Comparison of ENCODE assay signal across 8 cellular contexts in genomic region chr21:45404726-45405270, GRCh38. TPM values are rescaled to one million over a fixed set of nuclear protein-coding genes. Genes with fewer than 3 reads are reported as not detected.
DNase-seq lines count a peak whose midpoint lies in the region; ATAC-seq and TF ChIP-seq lines count a peak whose summit lies in the region.

TSS of gene COL18A1 (plus strand) at chr21:45405165. CDS start at chr21:45405231, 66 bp downstream.

- peak within 1 kb of the TSS; percentile 31 for H3K4me3 ChIP-seq in AG09309 (ENCODE audit: control insufficient read depth, low read depth, low read length)
- H3K4me3 ChIP-seq in esophagus (ENCODE audit: low read depth in 1 of 2, low read length in 2 of 2) = peak within 1 kb of the TSS; percentile 54 to 57
- peak within 1 kb of the TSS; percentile 56 to 63 for H3K4me3 ChIP-seq in testis

- no peak for TF ChIP-seq POLR2A in testis (IDR thresholded peaks at IDR 0.05)

- peaks cover 57% of the 10 kb centered on the region for H3K27me3 Mint-ChIP-seq in activated CD8-positive, alpha-beta T cell treated with anti-CD3 and anti-CD28 coated beads, Interleukin-2, amount 10 ng/mL, durations not matched to agents 7 days and 5 days (ENCODE audit: low read depth)

- peak; percentile 68 for ATAC-seq in activated CD8-positive, alpha-beta T cell treated with anti-CD3 and anti-CD28 coated beads, Interleukin-2, amount 10 ng/mL, durations not matched to agents 7 days and 5 days
- ATAC-seq in HG03097 (IDR thresholded peaks at IDR 0.05; ENCODE audit: low FRiP score, unreplicated experiment) = no peak

- CTCF ChIA-PET in activated CD8-positive, alpha-beta T cell treated with anti-CD3 and anti-CD28 coated beads, Interleukin-2, amount 10 ng/mL, durations not matched to agents 7 days and 5 days (lab: Charles Lee) = no interaction called here

- H3K27ac ChIP-seq in esophagus (ENCODE audit: low read depth in 2 of 2, low read length in 1 of 2) (peak within 1 kb of the TSS; percentile 62 to 83), testis (peak within 1 kb of the TSS; percentile 66 to 88)

- intact Hi-C loops in testis (cut with DNase I; ENCODE audit: low total_unique reads) = no loop called here

- 1 to 2% methylated on average over 14 to 70 of the region's 70 CpGs for WGBS in esophagus, 2 donors
- WGBS in testis, 2 donors = 0 to 8% methylated on average over 2 to 22 of the region's 70 CpGs

- H3K9me3 Mint-ChIP-seq in activated CD8-positive, alpha-beta T cell treated with anti-CD3 and anti-CD28 coated beads, Interleukin-2, amount 10 ng/mL, durations not matched to agents 7 days and 5 days (ENCODE audit: insufficient read depth) = peaks cover 7% of the 10 kb centered on the region

- H3K4me1 ChIP-seq in esophagus (ENCODE audit: control insufficient read depth in 2 of 2, insufficient read depth in 2 of 2, low read length in 1 of 2) (peaks cover 14 to 30% of the 10 kb centered on the region in 2 donors), testis (peaks cover 30% of the 10 kb centered on the region)

- peak within 1 kb of the TSS; percentile 56 for H3K27ac Mint-ChIP-seq in activated CD8-positive, alpha-beta T cell treated with anti-CD3 and anti-CD28 coated beads, Interleukin-2, amount 10 ng/mL, durations not matched to agents 7 days and 5 days

- H3K36me3 ChIP-seq in esophagus (ENCODE audit: control insufficient read depth in 2 of 2, insufficient read depth in 2 of 2, low read length in 1 of 2) (no peaks in the 10 kb centered on the region), testis (ENCODE audit: low read depth, missing control alignments) (no peaks in the 10 kb centered on the region)

- POLR2A ChIA-PET in activated CD8-positive, alpha-beta T cell treated with anti-CD3 and anti-CD28 coated beads, Interleukin-2, amount 10 ng/mL, durations not matched to agents 7 days and 5 days (lab: Charles Lee) = no interaction called here

- TF ChIP-seq CTCF in AG09309 (IDR thresholded peaks at IDR 0.05; ENCODE audit: control insufficient read depth, insufficient read depth, low read depth, low read length, missing control alignments) (no peak), testis (IDR thresholded peaks at IDR 0.05) (no peak)

- peaks cover 3% of the 10 kb centered on the region for H3K36me3 Mint-ChIP-seq in activated CD8-positive, alpha-beta T cell treated with anti-CD3 and anti-CD28 coated beads, Interleukin-2, amount 10 ng/mL, durations not matched to agents 7 days and 5 days (ENCODE audit: low read depth)

- H3K27me3 ChIP-seq in esophagus (ENCODE audit: control insufficient read depth in 1 of 2, insufficient read depth in 2 of 2, low read length in 2 of 2) (no peaks in the 10 kb centered on the region), testis (no peaks in the 10 kb centered on the region)

- peaks cover 6% of the 10 kb centered on the region for H3K4me1 Mint-ChIP-seq in activated CD8-positive, alpha-beta T cell treated with anti-CD3 and anti-CD28 coated beads, Interleukin-2, amount 10 ng/mL, durations not matched to agents 7 days and 5 days (ENCODE audit: low read depth)

- H3K9me3 ChIP-seq in esophagus (ENCODE audit: control insufficient read depth in 2 of 2, insufficient read depth in 1 of 2, low read depth in 1 of 2, low read length in 1 of 2) (no peaks in the 10 kb centered on the region), testis (no peaks in the 10 kb centered on the region)

- H3K4me3 Mint-ChIP-seq in activated CD8-positive, alpha-beta T cell treated with anti-CD3 and anti-CD28 coated beads, Interleukin-2, amount 10 ng/mL, durations not matched to agents 7 days and 5 days = peak within 1 kb of the TSS; percentile 55

- DNase-seq in AG09309 (ENCODE audit: low read depth) = no peak
- peak in 58 of 76 experiments; percentile 20 to 77 (median 59) for DNase-seq in HUDEP-2 (lab: John Stamatoyannopoulos, UW; ENCODE audit: unreplicated experiment in 76 of 76)
- DNase-seq in activated CD8-positive, alpha-beta T cell treated with anti-CD3 and anti-CD28 coated beads, Interleukin-2, amount 10 ng/mL, durations not matched to agents 7 days and 5 days = peak; percentile 24
- no peak for DNase-seq in myocyte (ENCODE audit: low read depth)
- DNase-seq in testis = peak; percentile 60
- DNase-seq in NCI-H774 (lab: John Stamatoyannopoulos, UW) = no peak

RNA-seq across cellular contexts. Expression of gene COL18A1, which starts in this region (rescaled TPM):
- total RNA-seq in activated CD8-positive, alpha-beta T cell treated with anti-CD3 and anti-CD28 coated beads, Interleukin-2, amount 10 ng/mL, durations not matched to agents 7 days and 5 days = 10 to 100 TPM; 24.1 to 28.7 TPM
- 10 to 100 TPM; 29.7 to 29.9 TPM for polyA plus RNA-seq in esophagus
- 187 and 260 TPM in 2 replicates for total RNA-seq in myocyte
- 40.5 TPM for polyA plus RNA-seq in myocyte (2012)
- 100 to 1,000 TPM; 111 to 165 TPM for total RNA-seq in testis
- 53.2 TPM for polyA plus RNA-seq in testis (ENCODE audit: insufficient read depth, low read depth, low replicate concordance)

Comparison
In these comparisons a context has a peak if more than half of its experiments do, and no peak if none do; other contexts are left out.
1. DNase-seq: peak in HUDEP-2 (58 of 76), activated CD8-positive, alpha-beta T cell treated with anti-CD3 and anti-CD28 coated beads, Interleukin-2, amount 10 ng/mL, durations not matched to agents 7 days and 5 days (single experiment) and testis (single experiment); none in AG09309 (single experiment), myocyte (single experiment) and NCI-H774 (single experiment).
2. Peak in every context shown above with its lines, with median percentiles within 50 percentile points of each other: H3K4me3 ChIP-seq.